11 cellular contexts compared by ENCODE assay signal in the genomic region with DNA sequence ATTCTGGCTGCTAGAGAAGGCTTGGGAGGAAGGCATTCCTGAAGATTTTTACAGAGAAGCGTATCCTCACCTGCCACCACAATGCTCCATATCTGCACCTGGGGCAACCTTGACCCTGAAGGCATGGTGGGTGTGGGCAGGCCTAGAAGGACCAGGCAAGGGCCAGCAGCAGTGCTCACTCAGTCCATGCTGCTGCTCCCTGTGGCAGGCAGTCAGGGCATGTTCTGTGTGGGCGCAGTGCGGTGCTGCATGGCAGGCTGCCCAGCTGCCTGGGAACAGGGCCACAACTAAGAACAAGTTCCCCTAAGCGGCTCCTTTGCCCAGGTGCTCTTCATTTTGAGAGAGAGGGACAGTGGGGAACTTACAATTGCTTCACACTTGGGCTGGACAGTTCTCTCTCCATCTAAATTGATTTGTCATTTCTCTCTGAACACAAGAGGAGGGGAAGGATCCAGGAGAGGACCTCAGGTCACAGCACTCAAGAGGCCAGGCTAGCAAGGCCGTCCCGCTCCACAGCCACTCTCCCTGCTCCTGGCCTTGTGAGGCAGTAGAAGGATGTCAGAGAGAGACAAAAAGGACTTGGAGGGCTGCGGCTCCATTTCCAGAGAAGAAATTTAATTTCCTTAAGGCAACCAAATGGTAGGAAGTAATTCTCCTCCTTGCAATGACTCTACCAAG.
A peak's percentile ranks its signal among the peaks of the same experiment; 100 is the strongest.
DNase-seq lines count a peak whose midpoint lies in the region; ATAC-seq and TF ChIP-seq lines count a peak whose summit lies in the region.
"Had no signal": no experiment of that assay in that cellular context is flagged by ENCODE, and none has a peak within 500 bp of the region (broad histone marks: within the 10 kb centered on the region; RNA-seq: fewer than 3 reads in every experiment).

No MANE protein-coding gene starts in this region.

- H3K9ac ChIP-seq in PC-3 (ENCODE audit: low read length), result no peak overlapping the region

- no peaks in the 10 kb centered on the region for H3K79me2 ChIP-seq in GM23338 (replicated peaks; ENCODE audit: insufficient read depth)
- H3K79me2 ChIP-seq in PC-3 (ENCODE audit: low read length), result no peaks in the 10 kb centered on the region

- H3K9me2 ChIP-seq in GM23338 (ENCODE audit: insufficient read depth), result no peaks in the 10 kb centered on the region
- H3K9me2 ChIP-seq in PC-3 (replicated peaks; ENCODE audit: low read length), result no peaks in the 10 kb centered on the region

- in situ Hi-C loops in HAP-1 (cut with MboI; ENCODE audit: low sequenced_read_pairs), result loop anchor here (25.0 kb wide), 1 partner anchor 105 kb away; no protein-coding TSS in a partner anchor

- peaks cover 16% of the 10 kb centered on the region for H3K36me3 ChIP-seq in GM23338 (ENCODE audit: insufficient read depth)
- H3K36me3 ChIP-seq in body of pancreas (replicated peaks in 1 of 2; ENCODE audit: insufficient read depth in 1 of 2, low read depth in 2 of 2), result no peaks in the 10 kb centered on the region
- H3K36me3 ChIP-seq in HAP-1 (replicated peaks), result peaks cover 36% of the 10 kb centered on the region
- no peaks in the 10 kb centered on the region; the same call in 1 of the 2 replicates for H3K36me3 ChIP-seq in PC-3 (ENCODE audit: low read depth, low read length)

- H3K4me1 ChIP-seq in GM23338 (ENCODE audit: insufficient read depth) (peaks cover 37% of the 10 kb centered on the region), body of pancreas (peaks cover 6% of the 10 kb centered on the region), HAP-1 (peaks cover 80% of the 10 kb centered on the region), PC-3 (ENCODE audit: insufficient read depth, low read length) (no peaks in the 10 kb centered on the region)

- H3K27ac ChIP-seq in GM23338 (ENCODE audit: low read depth), result peak overlapping the region; percentile 45
- H3K27ac ChIP-seq in body of pancreas, result no peak overlapping the region
- H3K27ac ChIP-seq in PC-3 (ENCODE audit: low read length), result no peak overlapping the region
- H3K27ac ChIP-seq: tibial nerve had no signal

- H3K4me3 Mint-ChIP-seq in GM23338 (no peak overlapping the region), progenitor cell of endocrine pancreas (ENCODE audit: low read depth) (no peak overlapping the region), immature natural killer cell (no peak overlapping the region)

- H3K27me3 Mint-ChIP-seq in GM23338 (ENCODE audit: insufficient read depth, low read depth, poor library complexity) (peaks cover 5% of the 10 kb centered on the region), progenitor cell of endocrine pancreas (no peaks in the 10 kb centered on the region), immature natural killer cell (ENCODE audit: low read depth in 3 of 3) (peaks cover 0 to 2% (median 0%) of the 10 kb centered on the region in 3 donors)

- no peak for TF ChIP-seq CTCF in GM23338 (conservative IDR thresholded peaks at IDR 0.05; ENCODE audit: low read depth in 2 of 2)
- no peak for TF ChIP-seq CTCF in body of pancreas (IDR thresholded peaks at IDR 0.05)
- no peak for TF ChIP-seq CTCF in progenitor cell of endocrine pancreas (IDR thresholded peaks at IDR 0.05; ENCODE audit: unreplicated experiment)
- no peak for TF ChIP-seq CTCF in PC-3 (conservative IDR thresholded peaks at IDR 0.05; ENCODE audit: low read depth, low read length)

- H3K27me3 ChIP-seq in GM23338 (ENCODE audit: insufficient read depth), result no peaks in the 10 kb centered on the region
- H3K27me3 ChIP-seq in body of pancreas, result no peaks in the 10 kb centered on the region
- H3K27me3 ChIP-seq in HAP-1 (ENCODE audit: low read depth), result no peaks in the 10 kb centered on the region
- no peaks in the 10 kb centered on the region for H3K27me3 ChIP-seq in PC-3 (ENCODE audit: low read length)
- H3K27me3 ChIP-seq: tibial nerve had no signal

- BruUV-seq in PC-3 (replicated peaks; lab: Mats Ljungman, UMichigan), result no TSS peak

- H3K4me3 ChIP-seq in GM23338 (no peak overlapping the region), body of pancreas (no peak overlapping the region), HAP-1 (no peak overlapping the region), PC-3 (ENCODE audit: low read length) (no peak overlapping the region)
- H3K4me3 ChIP-seq: tibial nerve had no signal

- peaks cover 61% of the 10 kb centered on the region for H3K4me1 Mint-ChIP-seq in GM23338
- H3K4me1 Mint-ChIP-seq in progenitor cell of endocrine pancreas (ENCODE audit: low read depth), result peaks cover 37% of the 10 kb centered on the region
- no peaks in the 10 kb centered on the region for H3K4me1 Mint-ChIP-seq in immature natural killer cell

- ATAC-seq in GM23338 (peak; percentile 34), body of pancreas (no peak), PC-3 (no peak)

- no peaks in the 10 kb centered on the region for H3K9me3 ChIP-seq in body of pancreas
- no peaks in the 10 kb centered on the region for H3K9me3 ChIP-seq in HAP-1
- no peaks in the 10 kb centered on the region for H3K9me3 ChIP-seq in PC-3 (ENCODE audit: low read length)
- H3K9me3 ChIP-seq: tibial nerve had no signal

- peak overlapping the region; percentile 90 for H3K27ac Mint-ChIP-seq in GM23338
- H3K27ac Mint-ChIP-seq in progenitor cell of endocrine pancreas, result peak overlapping the region; percentile 54
- peak overlapping the region in 1 of 6 donors; percentile 40 for H3K27ac Mint-ChIP-seq in immature natural killer cell

- no peak for TF ChIP-seq POLR2A in body of pancreas (IDR thresholded peaks at IDR 0.05)

- H2AFZ ChIP-seq in GM23338, result no peak overlapping the region
- H2AFZ ChIP-seq in PC-3 (ENCODE audit: low read length), result no peak overlapping the region

- no peaks in the 10 kb centered on the region for H3K9me3 Mint-ChIP-seq in GM23338
- no peaks in the 10 kb centered on the region for H3K9me3 Mint-ChIP-seq in progenitor cell of endocrine pancreas (ENCODE audit: low read depth)
- H3K9me3 Mint-ChIP-seq in immature natural killer cell, result no peaks in the 10 kb centered on the region

- DNase-seq in GM23338 (ENCODE audit: low spot score) (no peak), body of pancreas (peak; percentile 37 to 73 (median 65)), hippocampal formation (lab: John Stamatoyannopoulos, UW) (peak; percentile 46 to 54), progenitor cell of endocrine pancreas (ENCODE audit: low spot score, unreplicated experiment) (no peak), SW 1271 (lab: John Stamatoyannopoulos, UW) (no peak), HAP-1 (ENCODE audit: low spot score in 2 of 2) (no peak), immature natural killer cell (no peak), PC-3 (no peak)
- DNase-seq: DND-41, NCI-H524 had no signal

- POLR2A ChIA-PET in PC-3 (lab: Charles Lee; ENCODE audit: unreplicated experiment), result no interaction called here

- H3F3A ChIP-seq in GM23338 (replicated peaks; ENCODE audit: low read depth) (peaks cover 19% of the 10 kb centered on the region), PC-3 (ENCODE audit: low read length, unreplicated experiment) (no peaks in the 10 kb centered on the region)

- peaks cover 41% of the 10 kb centered on the region for H3K36me3 Mint-ChIP-seq in GM23338 (ENCODE audit: low read depth)
- H3K36me3 Mint-ChIP-seq in progenitor cell of endocrine pancreas (ENCODE audit: insufficient read depth), result peaks cover 16% of the 10 kb centered on the region
- H3K36me3 Mint-ChIP-seq in immature natural killer cell, result peaks cover 10 to 41% (median 39%) of the 10 kb centered on the region in 3 donors

- intact Hi-C loops in body of pancreas (cut with DNase I) (no loop called here), PC-3 (cut with micrococcal nuclease) (loop anchor here (5.0 kb wide), 1 partner anchor 70 kb away; no protein-coding TSS in a partner anchor)

- H3K4me2 ChIP-seq in GM23338, result peak overlapping the region; percentile 39; the same call in 1 of the 2 replicates
- H3K4me2 ChIP-seq in PC-3 (ENCODE audit: low read length), result no peak overlapping the region

- 53 to 100% methylated on average over 3 to 7 of the region's 7 CpGs for WGBS in body of pancreas, 2 donors

- CTCF ChIA-PET in PC-3 (lab: Charles Lee), result no interaction called here

- H4K20me1 ChIP-seq in GM23338 (replicated peaks; ENCODE audit: insufficient read depth), result no peaks in the 10 kb centered on the region
- H4K20me1 ChIP-seq in PC-3 (ENCODE audit: low read length), result no peaks in the 10 kb centered on the region

TF ChIP-seq in GM23338, 12 proteins besides CTCF, POLR2A, EP300 and RAD21 (continues in another document):
- TF ChIP-seq POLR2AphosphoS5 (IDR thresholded peaks at IDR 0.05; ENCODE audit: low read depth) (no peak), JUNB (IDR thresholded peaks at IDR 0.05; ENCODE audit: unreplicated experiment) (no peak), ZNF331 (CRISPR knock-in tag; IDR thresholded peaks at IDR 0.05; ENCODE audit: low read depth) (no peak), CREB1 (CRISPR knock-in tag; IDR thresholded peaks at IDR 0.05; ENCODE audit: low read depth) (no peak), EZH2 (IDR thresholded peaks at IDR 0.05; ENCODE audit: low read depth, unreplicated experiment) (no peak), EZH2phosphoT487 (IDR thresholded peaks at IDR 0.05; ENCODE audit: unreplicated experiment) (no peak)
- TF ChIP-seq, protein P1, sequence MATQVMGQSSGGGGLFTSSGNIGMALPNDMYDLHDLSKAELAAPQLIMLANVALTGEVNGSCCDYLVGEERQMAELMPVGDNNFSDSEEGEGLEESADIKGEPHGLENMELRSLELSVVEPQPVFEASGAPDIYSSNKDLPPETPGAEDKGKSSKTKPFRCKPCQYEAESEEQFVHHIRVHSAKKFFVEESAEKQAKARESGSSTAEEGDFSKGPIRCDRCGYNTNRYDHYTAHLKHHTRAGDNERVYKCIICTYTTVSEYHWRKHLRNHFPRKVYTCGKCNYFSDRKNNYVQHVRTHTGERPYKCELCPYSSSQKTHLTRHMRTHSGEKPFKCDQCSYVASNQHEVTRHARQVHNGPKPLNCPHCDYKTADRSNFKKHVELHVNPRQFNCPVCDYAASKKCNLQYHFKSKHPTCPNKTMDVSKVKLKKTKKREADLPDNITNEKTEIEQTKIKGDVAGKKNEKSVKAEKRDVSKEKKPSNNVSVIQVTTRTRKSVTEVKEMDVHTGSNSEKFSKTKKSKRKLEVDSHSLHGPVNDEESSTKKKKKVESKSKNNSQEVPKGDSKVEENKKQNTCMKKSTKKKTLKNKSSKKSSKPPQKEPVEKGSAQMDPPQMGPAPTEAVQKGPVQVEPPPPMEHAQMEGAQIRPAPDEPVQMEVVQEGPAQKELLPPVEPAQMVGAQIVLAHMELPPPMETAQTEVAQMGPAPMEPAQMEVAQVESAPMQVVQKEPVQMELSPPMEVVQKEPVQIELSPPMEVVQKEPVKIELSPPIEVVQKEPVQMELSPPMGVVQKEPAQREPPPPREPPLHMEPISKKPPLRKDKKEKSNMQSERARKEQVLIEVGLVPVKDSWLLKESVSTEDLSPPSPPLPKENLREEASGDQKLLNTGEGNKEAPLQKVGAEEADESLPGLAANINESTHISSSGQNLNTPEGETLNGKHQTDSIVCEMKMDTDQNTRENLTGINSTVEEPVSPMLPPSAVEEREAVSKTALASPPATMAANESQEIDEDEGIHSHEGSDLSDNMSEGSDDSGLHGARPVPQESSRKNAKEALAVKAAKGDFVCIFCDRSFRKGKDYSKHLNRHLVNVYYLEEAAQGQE (IDR thresholded peaks at IDR 0.05; ENCODE audit: unreplicated experiment), result no peak

Comparison
In these comparisons a context has a peak if more than half of its experiments do, and no peak if none do; other contexts are left out.
1. DNase-seq: peak in body of pancreas (4 of 4) and hippocampal formation (2 of 2); none in GM23338 (single experiment), progenitor cell of endocrine pancreas (single experiment), SW 1271 (0 of 2), HAP-1 (0 of 2), immature natural killer cell (0 of 3) and PC-3 (single experiment).